In genomic region chr18:51135795-51136194, GRCh38 we compare ENCODE assay signal across 10 cellular contexts.
DNase-seq lines count a peak whose midpoint lies in the region; ATAC-seq and TF ChIP-seq lines count a peak whose summit lies in the region.
"Had no signal": no experiment of that assay in that cellular context is flagged by ENCODE, and none has a peak within 500 bp of the region (broad histone marks: within the 10 kb centered on the region; RNA-seq: fewer than 3 reads in every experiment).

No MANE protein-coding gene starts in this region.

- no peak for DNase-seq in activated CD8-positive, alpha-beta memory T cell treated with anti-CD3 and anti-CD28 coated beads, Interleukin-2, amount 10 ng/mL, durations not matched to agents 7 days and 5 days
- DNase-seq in activated CD8-positive, alpha-beta memory T cell treated with anti-CD3 and anti-CD28 coated beads, Interleukin-2, amount 50 U/mL, for 48 hours = no peak
- DNase-seq in brain microvascular endothelial cell (no peak), stomach (no peak), SHP77 treated with DMSO at 0.1 percent for 48 hours (lab: John Stamatoyannopoulos, UW) (no peak)
- no peak for DNase-seq in stimulated activated effector memory CD8-positive, alpha-beta T cell treated with anti-CD3 and anti-CD28 coated beads, Interleukin-12 subunit alpha, Interleukin-12 subunit beta, amount 100 ng/mL, for 72 hours (ENCODE audit: low spot score in 2 of 2)
- DNase-seq: activated CD4-positive, alpha-beta memory T cell treated with anti-CD3 and anti-CD28 coated beads, Interleukin-2, amount 10 ng/mL, durations not matched to agents 7 days and 5 days had no signal

- no peak for TF ChIP-seq POLR2A in stomach (IDR thresholded peaks at IDR 0.05)

- 72 to 78% (median 74%) methylated on average over 6 of the region's 6 CpGs for WGBS in stomach, 5 donors

- TF ChIP-seq CTCF in brain microvascular endothelial cell (IDR thresholded peaks at IDR 0.05; ENCODE audit: low read depth, low read length, missing control alignments) (peak; percentile 45), stomach (IDR thresholded peaks at IDR 0.05) (peak in 1 of 7 experiments; percentile 34)

- H3K36me3 Mint-ChIP-seq in activated CD8-positive, alpha-beta memory T cell treated with anti-CD3 and anti-CD28 coated beads, Interleukin-2, amount 10 ng/mL, durations not matched to agents 7 days and 5 days = no peaks in the 10 kb centered on the region
- no peaks in the 10 kb centered on the region for H3K36me3 Mint-ChIP-seq in stimulated activated effector memory CD8-positive, alpha-beta T cell treated with anti-CD3 and anti-CD28 coated beads, Interleukin-12 subunit alpha, Interleukin-12 subunit beta, amount 100 ng/mL, for 72 hours

- no peaks in the 10 kb centered on the region for H3K4me1 ChIP-seq in stomach

- no peaks in the 10 kb centered on the region for H3K4me1 Mint-ChIP-seq in activated CD8-positive, alpha-beta memory T cell treated with anti-CD3 and anti-CD28 coated beads, Interleukin-2, amount 10 ng/mL, durations not matched to agents 7 days and 5 days
- H3K4me1 Mint-ChIP-seq in stimulated activated effector memory CD8-positive, alpha-beta T cell treated with anti-CD3 and anti-CD28 coated beads, Interleukin-12 subunit alpha, Interleukin-12 subunit beta, amount 100 ng/mL, for 72 hours = no peaks in the 10 kb centered on the region
- H3K4me1 Mint-ChIP-seq: activated CD4-positive, alpha-beta memory T cell treated with anti-CD3 and anti-CD28 coated beads, Interleukin-2, amount 10 ng/mL, durations not matched to agents 7 days and 5 days had no signal

- in situ Hi-C loops in brain microvascular endothelial cell (cut with HindIII; ENCODE audit: low pct_ligation_motif_present, low sequenced_read_pairs) = no loop called here

- intact Hi-C loops in stomach (cut with DNase I; ENCODE audit: low total_unique reads) = no loop called here

- CTCF ChIA-PET in activated CD8-positive, alpha-beta memory T cell treated with anti-CD3 and anti-CD28 coated beads, Interleukin-2, amount 10 ng/mL, durations not matched to agents 7 days and 5 days (lab: Charles Lee) = interaction anchor here (0.5 to 1.5 kb wide), 2 partner anchors 63 to 99 kb away, joined by 3 read pairs; no protein-coding TSS in a partner anchor

- ATAC-seq in activated CD8-positive, alpha-beta memory T cell treated with anti-CD3 and anti-CD28 coated beads, Interleukin-2, amount 10 ng/mL, durations not matched to agents 7 days and 5 days = peak; percentile 51
- peak; percentile 53 for ATAC-seq in HG02798 (IDR thresholded peaks at IDR 0.05; ENCODE audit: poor library complexity, unreplicated experiment)
- peak; percentile 55 for ATAC-seq in stimulated activated effector memory CD8-positive, alpha-beta T cell treated with anti-CD3 and anti-CD28 coated beads, Interleukin-12 subunit alpha, Interleukin-12 subunit beta, amount 100 ng/mL, for 72 hours
- no peak for ATAC-seq in HG03432 (IDR thresholded peaks at IDR 0.05; ENCODE audit: unreplicated experiment)

- H3K27ac Mint-ChIP-seq in activated CD8-positive, alpha-beta memory T cell treated with anti-CD3 and anti-CD28 coated beads, Interleukin-2, amount 10 ng/mL, durations not matched to agents 7 days and 5 days = no peak overlapping the region
- no peak overlapping the region for H3K27ac Mint-ChIP-seq in stimulated activated effector memory CD8-positive, alpha-beta T cell treated with anti-CD3 and anti-CD28 coated beads, Interleukin-12 subunit alpha, Interleukin-12 subunit beta, amount 100 ng/mL, for 72 hours
- H3K27ac Mint-ChIP-seq: activated CD4-positive, alpha-beta memory T cell treated with anti-CD3 and anti-CD28 coated beads, Interleukin-2, amount 10 ng/mL, durations not matched to agents 7 days and 5 days had no signal

- TF ChIP-seq EP300 in stomach (IDR thresholded peaks at IDR 0.05) = no peak

- H3K27me3 ChIP-seq in brain microvascular endothelial cell (replicated peaks) (no peaks in the 10 kb centered on the region), stomach (no peaks in the 10 kb centered on the region)

- no peak overlapping the region for H3K4me3 Mint-ChIP-seq in activated CD8-positive, alpha-beta memory T cell treated with anti-CD3 and anti-CD28 coated beads, Interleukin-2, amount 10 ng/mL, durations not matched to agents 7 days and 5 days
- H3K4me3 Mint-ChIP-seq in stimulated activated effector memory CD8-positive, alpha-beta T cell treated with anti-CD3 and anti-CD28 coated beads, Interleukin-12 subunit alpha, Interleukin-12 subunit beta, amount 100 ng/mL, for 72 hours = no peak overlapping the region
- H3K4me3 Mint-ChIP-seq: activated CD4-positive, alpha-beta memory T cell treated with anti-CD3 and anti-CD28 coated beads, Interleukin-2, amount 10 ng/mL, durations not matched to agents 7 days and 5 days had no signal

- H3K4me3 ChIP-seq in brain microvascular endothelial cell (ENCODE audit: low read depth, low read length) (no peak overlapping the region), stomach (no peak overlapping the region)
- H3K4me3 ChIP-seq: lung had no signal

- no peaks in the 10 kb centered on the region for H3K9me3 Mint-ChIP-seq in activated CD8-positive, alpha-beta memory T cell treated with anti-CD3 and anti-CD28 coated beads, Interleukin-2, amount 10 ng/mL, durations not matched to agents 7 days and 5 days (ENCODE audit: low read depth)
- no peaks in the 10 kb centered on the region for H3K9me3 Mint-ChIP-seq in stimulated activated effector memory CD8-positive, alpha-beta T cell treated with anti-CD3 and anti-CD28 coated beads, Interleukin-12 subunit alpha, Interleukin-12 subunit beta, amount 100 ng/mL, for 72 hours
- H3K9me3 Mint-ChIP-seq: activated CD4-positive, alpha-beta memory T cell treated with anti-CD3 and anti-CD28 coated beads, Interleukin-2, amount 10 ng/mL, durations not matched to agents 7 days and 5 days had no signal

- H3K9me3 ChIP-seq in stomach = no peaks in the 10 kb centered on the region

- H3K27ac ChIP-seq in brain microvascular endothelial cell (peak overlapping the region; percentile 85), stomach (no peak overlapping the region)

- peaks cover under 1% of the 10 kb centered on the region for H3K27me3 Mint-ChIP-seq in activated CD8-positive, alpha-beta memory T cell treated with anti-CD3 and anti-CD28 coated beads, Interleukin-2, amount 10 ng/mL, durations not matched to agents 7 days and 5 days
- H3K27me3 Mint-ChIP-seq: activated CD4-positive, alpha-beta memory T cell treated with anti-CD3 and anti-CD28 coated beads, Interleukin-2, amount 10 ng/mL, durations not matched to agents 7 days and 5 days had no signal

- H3K36me3 ChIP-seq in brain microvascular endothelial cell (replicated peaks) = no peaks in the 10 kb centered on the region
- no peaks in the 10 kb centered on the region for H3K36me3 ChIP-seq in stomach
